ENCODE assay signal across 15 cellular contexts in genomic region chr10:87064651-87065050, GRCh38.
"Had no signal": no experiment of that assay in that cellular context is flagged by ENCODE, and none has a peak within 500 bp of the region (broad histone marks: within the 10 kb centered on the region; RNA-seq: fewer than 3 reads in every experiment).

No MANE protein-coding gene starts in this region.

- H3K9me3 Mint-ChIP-seq: activated CD4-positive, alpha-beta memory T cell treated with anti-CD3 and anti-CD28 coated beads for 36 hours; activated T-cell treated with anti-CD3 and anti-CD28 coated beads, Interleukin-2, amount 50 U/mL, for 4 hours; nephron; stimulated activated memory B cell treated with anti-CD40 and anti-IgM and Interleukin-4, amounts not matched to agents 10 μg/mL and 1 μg/mL and 100 μg/mL, for 72 hours had no signal

- H3K27ac Mint-ChIP-seq: activated CD4-positive, alpha-beta memory T cell treated with anti-CD3 and anti-CD28 coated beads for 36 hours; stimulated activated memory B cell treated with anti-CD40 and anti-IgM and Interleukin-4, amounts not matched to agents 10 μg/mL and 1 μg/mL and 100 μg/mL, for 72 hours had no signal

- H3K4me1 Mint-ChIP-seq: nephron; stimulated activated memory B cell treated with anti-CD40 and anti-IgM and Interleukin-4, amounts not matched to agents 10 μg/mL and 1 μg/mL and 100 μg/mL, for 72 hours had no signal

- ATAC-seq: activated CD4-positive, CD25-positive, alpha-beta regulatory T cell treated with anti-CD3 and anti-CD28 coated beads, Interleukin-2, amount 50 U/mL, for 24 hours; activated T-cell treated with anti-CD3 and anti-CD28 coated beads, Interleukin-2, amount 50 U/mL, for 4 hours; gastroesophageal sphincter; left ventricle myocardium superior; stimulated activated memory B cell treated with anti-CD40 and anti-IgM and Interleukin-4, amounts not matched to agents 10 μg/mL and 1 μg/mL and 100 μg/mL, for 72 hours had no signal

- DNase-seq: activated CD4-positive, alpha-beta memory T cell treated with anti-CD3 and anti-CD28 coated beads for 36 hours; activated effector memory CD4-positive, alpha-beta T cell treated with Interleukin-2 at 50 U/mL for 16 hours; activated naive CD4-positive, alpha-beta T cell treated with anti-CD3 and anti-CD28 coated beads, Interleukin-2, amount 50 U/mL, for 16 hours; activated T-cell treated with anti-CD3 and anti-CD28 coated beads, Interleukin-2, amount 50 U/mL, for 4 hours; amniotic stem cell; left ventricle myocardium superior; stimulated activated CD4-positive, alpha-beta T cell treated with anti-CD3 and anti-CD28 coated beads, Interleukin-12 subunit alpha, Interleukin-12 subunit beta, amount 100 ng/mL, for 4 hours; stimulated activated CD4-positive, alpha-beta T cell treated with anti-CD3 and anti-CD28 coated beads, Interleukin-2, amount 100 ng/mL, for 24 hours; uterus had no signal

- H3K27me3 Mint-ChIP-seq: activated CD4-positive, alpha-beta memory T cell treated with anti-CD3 and anti-CD28 coated beads for 36 hours; stimulated activated memory B cell treated with anti-CD40 and anti-IgM and Interleukin-4, amounts not matched to agents 10 μg/mL and 1 μg/mL and 100 μg/mL, for 72 hours had no signal

- H3K4me3 Mint-ChIP-seq: activated CD4-positive, alpha-beta memory T cell treated with anti-CD3 and anti-CD28 coated beads for 36 hours; activated T-cell treated with anti-CD3 and anti-CD28 coated beads, Interleukin-2, amount 50 U/mL, for 4 hours; nephron; stimulated activated memory B cell treated with anti-CD40 and anti-IgM and Interleukin-4, amounts not matched to agents 10 μg/mL and 1 μg/mL and 100 μg/mL, for 72 hours had no signal

- H3K27ac ChIP-seq: gastroesophageal sphincter, SK-N-MC, tibial nerve, uterus had no signal
